ENCODE assay signal across 14 cellular contexts in genomic region chr6:108937170-108937569, GRCh38.
A peak's percentile ranks its signal among the peaks of the same experiment; 100 is the strongest.
DNase-seq lines count a peak whose midpoint lies in the region; ATAC-seq and TF ChIP-seq lines count a peak whose summit lies in the region.
"Had no signal": no experiment of that assay in that cellular context is flagged by ENCODE, and none has a peak within 500 bp of the region (broad histone marks: within the 10 kb centered on the region; RNA-seq: fewer than 3 reads in every experiment).

No MANE protein-coding gene starts in this region.

- H3K9me3 ChIP-seq in BE2C = no peaks in the 10 kb centered on the region
- H3K9me3 ChIP-seq: A549, BLaER1, Caco-2 had no signal

- DNase-seq in LoVo (ENCODE audit: low spot score) (peak; percentile 57), WTC11 (ENCODE audit: low spot score) (no peak), mesendoderm (peak; percentile 65), T1000 (lab: John Stamatoyannopoulos, UW) (no peak), NCI-H748 (lab: John Stamatoyannopoulos, UW; ENCODE audit: unreplicated experiment) (no peak), BE2C (no peak)
- DNase-seq: Caco-2; CD8-positive, alpha-beta memory T cell; DMS53 had no signal

- H3K79me2 ChIP-seq in mesendoderm (ENCODE audit: control insufficient read depth, insufficient read depth, low read length) = no peaks in the 10 kb centered on the region

- no peak overlapping the region for H3K4me2 ChIP-seq in mesendoderm (ENCODE audit: low read length)
- H3K4me2 ChIP-seq: A549, BLaER1 had no signal

- peaks cover 10% of the 10 kb centered on the region; the same call in 1 of the 2 replicates for H3K36me3 Mint-ChIP-seq in WTC11

- no peak overlapping the region for H2BK5ac ChIP-seq in mesendoderm (ENCODE audit: low read length)

- H4K8ac ChIP-seq in mesendoderm (ENCODE audit: low read depth, low read length) = no peak overlapping the region

- H3K4me3 Mint-ChIP-seq in WTC11 = no peak overlapping the region
- H3K4me3 Mint-ChIP-seq: CD8-positive, alpha-beta memory T cell had no signal

- no peak overlapping the region for H3K23ac ChIP-seq in mesendoderm (ENCODE audit: low read length)

- no peak overlapping the region for H2BK15ac ChIP-seq in mesendoderm (replicated peaks; ENCODE audit: low read depth)

- H3K18ac ChIP-seq in mesendoderm (ENCODE audit: low read length) = no peak overlapping the region

- H3K4me1 Mint-ChIP-seq in WTC11 = peaks cover 16% of the 10 kb centered on the region

- peak overlapping the region; percentile 59 for H3K27ac Mint-ChIP-seq in WTC11
- H3K27ac Mint-ChIP-seq: CD8-positive, alpha-beta memory T cell had no signal

- no peak overlapping the region for H3K27ac ChIP-seq in mesendoderm (ENCODE audit: low read depth, low read length)
- H3K27ac ChIP-seq: A549, BLaER1 had no signal

- no peaks in the 10 kb centered on the region for H3K36me3 ChIP-seq in mesendoderm (ENCODE audit: control insufficient read depth, insufficient read depth, low read length)
- H3K36me3 ChIP-seq in BE2C = no peaks in the 10 kb centered on the region
- H3K36me3 ChIP-seq: BLaER1 had no signal

- CTCF ChIA-PET in WTC11 (lab: Charles Lee) = interaction anchor here (1.0 kb wide), 1 partner anchor 44 kb away, joined by 3 read pairs; no protein-coding TSS in a partner anchor

- WGBS in mesendoderm (ENCODE audit: extremely low coverage, insufficient coverage, low lambda C conversion rate) = no CpG with 5 or more reads among the region's 1 CpG

- no peak overlapping the region for H4K5ac ChIP-seq in mesendoderm (ENCODE audit: low read length)

- peaks cover 12% of the 10 kb centered on the region for H3K9me3 Mint-ChIP-seq in WTC11

- no peaks in the 10 kb centered on the region for H3K79me1 ChIP-seq in mesendoderm (ENCODE audit: low read length)

- no peak overlapping the region for H2BK120ac ChIP-seq in mesendoderm (ENCODE audit: low read depth, low read length)

- no peak overlapping the region for H3K56ac ChIP-seq in mesendoderm (ENCODE audit: low read length)

- ATAC-seq in WTC11 (peak; percentile 80), esophagus mucosa (peak; percentile 69), HG02759 (IDR thresholded peaks at IDR 0.05; ENCODE audit: unreplicated experiment) (no peak)
- ATAC-seq: A549, HepG2 had no signal

- POLR2A ChIA-PET in WTC11 (lab: Charles Lee) = no interaction called here

- TF ChIP-seq CTCF in WTC11 (IDR thresholded peaks at IDR 0.05) (no peak), BE2C (IDR thresholded peaks at IDR 0.05; ENCODE audit: low read depth, low read length) (no peak)

- no peaks in the 10 kb centered on the region; the same call in 1 of the 2 replicates for H3K27me3 Mint-ChIP-seq in WTC11 (ENCODE audit: low read depth)

- H3K4me1 ChIP-seq in mesendoderm (ENCODE audit: control insufficient read depth, low read depth, low read length) = no peaks in the 10 kb centered on the region
- H3K4me1 ChIP-seq in BE2C = no peaks in the 10 kb centered on the region; the same call in 1 of the 2 replicates
- H3K4me1 ChIP-seq: A549 had no signal

- H2AK5ac ChIP-seq in mesendoderm (ENCODE audit: low read length) = no peak overlapping the region

- no peak overlapping the region for H3K9ac ChIP-seq in mesendoderm (ENCODE audit: low read length)
- H3K9ac ChIP-seq: BLaER1 had no signal

- H3K4me3 ChIP-seq in mesendoderm (ENCODE audit: low read length) (no peak overlapping the region), BE2C (ENCODE audit: low read depth, low read length) (no peak overlapping the region)
- H3K4me3 ChIP-seq: A549, BLaER1 had no signal

- H3K27me3 ChIP-seq in mesendoderm (ENCODE audit: insufficient read depth, low read length, poor library complexity) (no peaks in the 10 kb centered on the region), BE2C (no peaks in the 10 kb centered on the region)
- H3K27me3 ChIP-seq: BLaER1 had no signal

- H3K4ac ChIP-seq in mesendoderm (ENCODE audit: low read depth, low read length) = no peak overlapping the region

TF ChIP-seq in WTC11, 78 proteins besides CTCF, POLR2A, EP300 and RAD21 (continues in another document):
- TF ChIP-seq E2F5 (CRISPR knock-in tag; IDR thresholded peaks at IDR 0.05) (no peak), SMAD3 (CRISPR knock-in tag; IDR thresholded peaks at IDR 0.05; ENCODE audit: borderline replicate concordance) (no peak), ZNF263 (CRISPR knock-in tag; IDR thresholded peaks at IDR 0.05; ENCODE audit: low read depth) (no peak), HMGA2 (CRISPR knock-in tag; IDR thresholded peaks at IDR 0.05) (no peak), NR3C1 (CRISPR knock-in tag; conservative IDR thresholded peaks at IDR 0.05; ENCODE audit: low read depth) (no peak), E2F4 (CRISPR knock-in tag; IDR thresholded peaks at IDR 0.05; ENCODE audit: borderline replicate concordance, low read depth) (no peak), FOXP4 (CRISPR knock-in tag; IDR thresholded peaks at IDR 0.05) (no peak), JAZF1 (CRISPR knock-in tag; IDR thresholded peaks at IDR 0.05) (no peak), NR1H2 (CRISPR knock-in tag; IDR thresholded peaks at IDR 0.05) (no peak), ZNF416 (CRISPR knock-in tag; IDR thresholded peaks at IDR 0.05) (no peak), KAT7 (CRISPR knock-in tag; IDR thresholded peaks at IDR 0.05; ENCODE audit: borderline replicate concordance) (no peak), ATF2 (CRISPR knock-in tag; IDR thresholded peaks at IDR 0.05; ENCODE audit: borderline replicate concordance, low read depth) (no peak), AR (CRISPR knock-in tag; IDR thresholded peaks at IDR 0.05) (no peak), ZNF121 (CRISPR knock-in tag; IDR thresholded peaks at IDR 0.05) (no peak), RELA (CRISPR knock-in tag; IDR thresholded peaks at IDR 0.05; ENCODE audit: borderline replicate concordance) (no peak)

Comparison
In these comparisons a context has a peak if more than half of its experiments do, and no peak if none do; other contexts are left out.
1. DNase-seq: peak in LoVo (single experiment) and mesendoderm (single experiment); none in WTC11 (single experiment), T1000 (single experiment), NCI-H748 (single experiment) and BE2C (single experiment).